Comparison of ENCODE assay signal across 18 cellular contexts in the genomic region with DNA sequence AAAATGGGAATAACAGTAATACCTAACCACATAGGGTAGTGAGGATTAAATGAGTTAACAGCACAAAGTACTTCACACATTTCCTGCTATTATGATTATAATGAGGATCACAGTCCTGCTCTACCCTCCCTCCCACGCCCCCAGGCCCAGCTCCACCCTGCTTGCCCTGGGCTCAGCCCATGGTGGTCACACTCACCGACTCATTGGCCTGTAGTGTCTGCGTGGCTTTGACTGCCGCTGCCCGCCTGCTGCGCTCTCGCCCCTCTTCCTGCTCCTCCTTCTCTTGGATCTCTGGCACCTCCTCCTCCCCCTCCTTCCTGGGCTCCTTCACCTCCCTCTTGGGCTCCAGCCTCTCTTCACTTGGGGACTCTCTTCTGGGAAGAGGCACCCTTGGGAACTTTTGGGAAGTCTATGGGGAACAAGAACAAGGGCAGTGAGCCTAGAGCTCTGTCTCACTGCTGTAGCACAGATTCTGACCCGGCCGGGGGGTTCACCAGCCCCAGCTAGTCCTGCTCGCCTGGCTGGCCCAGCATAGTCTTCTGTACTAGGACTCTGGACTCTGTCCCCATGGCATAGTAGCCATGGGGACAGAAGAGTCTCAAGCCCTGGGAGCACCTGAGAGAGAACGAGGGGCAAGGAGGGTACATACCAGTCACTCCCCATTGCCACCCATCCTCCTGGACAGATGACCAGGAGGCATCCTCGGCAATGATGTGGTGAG. TPM values are rescaled to one million over a fixed set of nuclear protein-coding genes. Genes with fewer than 3 reads are reported as not detected.
DNase-seq lines count a peak whose midpoint lies in the region; ATAC-seq and TF ChIP-seq lines count a peak whose summit lies in the region.
"Had no signal": no experiment of that assay in that cellular context is flagged by ENCODE, and none has a peak within 500 bp of the region (broad histone marks: within the 10 kb centered on the region; RNA-seq: fewer than 3 reads in every experiment).

No MANE protein-coding gene starts in this region.

- H3K4me1 Mint-ChIP-seq in T-helper 2 cell treated with Interferon-gamma antibody and Interleukin-4, amounts not matched to agents 5 μg/mL and 100 μg/mL, for 36 hours (ENCODE audit: low read depth) = peaks cover 9% of the 10 kb centered on the region
- H3K4me1 Mint-ChIP-seq in WTC11 (peaks cover 57% of the 10 kb centered on the region), glutamatergic neuron (ENCODE audit: low read depth, unreplicated experiment) (peaks cover 33% of the 10 kb centered on the region)
- peaks cover 21% of the 10 kb centered on the region for H3K4me1 Mint-ChIP-seq in stimulated activated memory B cell treated with anti-CD40 and anti-IgM and Interleukin-4, amounts not matched to agents 10 μg/mL and 1 μg/mL and 100 μg/mL, for 72 hours

- no peak for TF ChIP-seq CTCF in WTC11 (IDR thresholded peaks at IDR 0.05)
- no peak for TF ChIP-seq CTCF in glutamatergic neuron (IDR thresholded peaks at IDR 0.05; ENCODE audit: partially characterized antibody, unreplicated experiment)

- peak; percentile 86 for ATAC-seq in WTC11
- ATAC-seq in stimulated activated memory B cell treated with anti-CD40 and anti-IgM and Interleukin-4, amounts not matched to agents 10 μg/mL and 1 μg/mL and 100 μg/mL, for 72 hours = no peak

- no peak for DNase-seq in T-helper 2 cell treated with Interferon-gamma antibody and Interleukin-4, amounts not matched to agents 5 μg/mL and 100 μg/mL, for 36 hours (ENCODE audit: low spot score)
- no peak for DNase-seq in T-helper 2 cell
- DNase-seq in WTC11 (ENCODE audit: low spot score) = peak; percentile 65
- peak; percentile 50 for DNase-seq in islet precursor cell
- no peak for DNase-seq in NCI-H146 treated with DMSO at 0.1 percent for 48 hours (lab: John Stamatoyannopoulos, UW; ENCODE audit: unreplicated experiment)
- DNase-seq in caudate nucleus (lab: John Stamatoyannopoulos, UW) = no peak
- DNase-seq in glutamatergic neuron = no peak
- DNase-seq: activated CD4-positive, alpha-beta T cell treated with anti-CD3 and anti-CD28 coated beads, Interleukin-2, amount 10 ng/mL, durations not matched to agents 24 days and 14 days; activated naive CD8-positive, alpha-beta T cell treated with anti-CD3 and anti-CD28 coated beads, Interleukin-2, amount 10 ng/mL, durations not matched to agents 7 days and 5 days; Calu3; esophagus squamous epithelium; NCI-H510A; Peyer's patch; stimulated activated CD4-positive, alpha-beta T cell treated with anti-CD3 and anti-CD28 coated beads, Interleukin-4, amount 100 ng/mL, for 4 hours; substantia nigra had no signal

- no peak overlapping the region for H3K4me3 Mint-ChIP-seq in T-helper 2 cell treated with Interferon-gamma antibody and Interleukin-4, amounts not matched to agents 5 μg/mL and 100 μg/mL, for 36 hours
- H3K4me3 Mint-ChIP-seq in WTC11 (peak overlapping the region; percentile 19; the same call in 1 of the 2 replicates), glutamatergic neuron (ENCODE audit: unreplicated experiment) (no peak overlapping the region)
- H3K4me3 Mint-ChIP-seq in stimulated activated memory B cell treated with anti-CD40 and anti-IgM and Interleukin-4, amounts not matched to agents 10 μg/mL and 1 μg/mL and 100 μg/mL, for 72 hours = no peak overlapping the region
- H3K4me3 Mint-ChIP-seq: activated CD4-positive, alpha-beta T cell treated with anti-CD3 and anti-CD28 coated beads, Interleukin-2, amount 10 ng/mL, durations not matched to agents 24 days and 14 days; activated naive CD8-positive, alpha-beta T cell treated with anti-CD3 and anti-CD28 coated beads, Interleukin-2, amount 10 ng/mL, durations not matched to agents 7 days and 5 days; mesothelial cell of epicardium had no signal

- peak overlapping the region; percentile 70 for H3K27ac Mint-ChIP-seq in T-helper 2 cell treated with Interferon-gamma antibody and Interleukin-4, amounts not matched to agents 5 μg/mL and 100 μg/mL, for 36 hours
- H3K27ac Mint-ChIP-seq in WTC11 (peak overlapping the region; percentile 74; the same call in 1 of the 2 replicates), glutamatergic neuron (ENCODE audit: unreplicated experiment) (no peak overlapping the region)
- peak overlapping the region; percentile 66 for H3K27ac Mint-ChIP-seq in stimulated activated memory B cell treated with anti-CD40 and anti-IgM and Interleukin-4, amounts not matched to agents 10 μg/mL and 1 μg/mL and 100 μg/mL, for 72 hours
- H3K27ac Mint-ChIP-seq: activated naive CD8-positive, alpha-beta T cell treated with anti-CD3 and anti-CD28 coated beads, Interleukin-2, amount 10 ng/mL, durations not matched to agents 7 days and 5 days; mesothelial cell of epicardium had no signal

- H3K36me3 Mint-ChIP-seq in T-helper 2 cell treated with Interferon-gamma antibody and Interleukin-4, amounts not matched to agents 5 μg/mL and 100 μg/mL, for 36 hours (ENCODE audit: low read depth) = peaks cover 68% of the 10 kb centered on the region
- peaks cover 10% of the 10 kb centered on the region for H3K36me3 Mint-ChIP-seq in WTC11
- peaks cover 72% of the 10 kb centered on the region for H3K36me3 Mint-ChIP-seq in stimulated activated memory B cell treated with anti-CD40 and anti-IgM and Interleukin-4, amounts not matched to agents 10 μg/mL and 1 μg/mL and 100 μg/mL, for 72 hours
- H3K36me3 Mint-ChIP-seq in glutamatergic neuron (ENCODE audit: unreplicated experiment) = no peaks in the 10 kb centered on the region

- H3K27ac ChIP-seq in caudate nucleus (ENCODE audit: low read depth, low read length) = no peak overlapping the region
- H3K27ac ChIP-seq: prostate gland had no signal

- no peaks in the 10 kb centered on the region for H3K27me3 Mint-ChIP-seq in T-helper 2 cell treated with Interferon-gamma antibody and Interleukin-4, amounts not matched to agents 5 μg/mL and 100 μg/mL, for 36 hours (ENCODE audit: low read depth)
- 0 out of 2 replicates have a peak, but pooled peaks cover 3% of the 10 kb centered on the region for H3K27me3 Mint-ChIP-seq in WTC11 (ENCODE audit: low read depth)
- H3K27me3 Mint-ChIP-seq in stimulated activated memory B cell treated with anti-CD40 and anti-IgM and Interleukin-4, amounts not matched to agents 10 μg/mL and 1 μg/mL and 100 μg/mL, for 72 hours = no peaks in the 10 kb centered on the region
- H3K27me3 Mint-ChIP-seq in glutamatergic neuron (ENCODE audit: unreplicated experiment) = peaks cover 7% of the 10 kb centered on the region
- H3K27me3 Mint-ChIP-seq: activated CD4-positive, alpha-beta T cell treated with anti-CD3 and anti-CD28 coated beads, Interleukin-2, amount 10 ng/mL, durations not matched to agents 24 days and 14 days; activated naive CD8-positive, alpha-beta T cell treated with anti-CD3 and anti-CD28 coated beads, Interleukin-2, amount 10 ng/mL, durations not matched to agents 7 days and 5 days had no signal

- no peaks in the 10 kb centered on the region for H3K9me3 Mint-ChIP-seq in T-helper 2 cell treated with Interferon-gamma antibody and Interleukin-4, amounts not matched to agents 5 μg/mL and 100 μg/mL, for 36 hours
- H3K9me3 Mint-ChIP-seq in WTC11 (no peaks in the 10 kb centered on the region), glutamatergic neuron (ENCODE audit: unreplicated experiment) (peaks cover 2% of the 10 kb centered on the region)
- H3K9me3 Mint-ChIP-seq in stimulated activated memory B cell treated with anti-CD40 and anti-IgM and Interleukin-4, amounts not matched to agents 10 μg/mL and 1 μg/mL and 100 μg/mL, for 72 hours = no peaks in the 10 kb centered on the region
- H3K9me3 Mint-ChIP-seq: activated CD4-positive, alpha-beta T cell treated with anti-CD3 and anti-CD28 coated beads, Interleukin-2, amount 10 ng/mL, durations not matched to agents 24 days and 14 days; activated naive CD8-positive, alpha-beta T cell treated with anti-CD3 and anti-CD28 coated beads, Interleukin-2, amount 10 ng/mL, durations not matched to agents 7 days and 5 days; mesothelial cell of epicardium had no signal

- POLR2A ChIA-PET in WTC11 (lab: Charles Lee) = interaction anchor here (1.2 kb wide), 1 partner anchor 165 kb away, joined by 3 read pairs; the partner anchor contains the start of gene ZNF410

- CTCF ChIA-PET in WTC11 (lab: Charles Lee) = interaction anchor here (0.6 to 4.8 kb wide), 6 partner anchors 8 to 165 kb away, joined by 3 to 21 read pairs (median 3); partner anchors contain the start of gene ZNF410

TF ChIP-seq in WTC11, 78 proteins besides CTCF, POLR2A, EP300 and RAD21 (continues in another document):
- TF ChIP-seq ZNF263 (CRISPR knock-in tag; IDR thresholded peaks at IDR 0.05; ENCODE audit: low read depth) = no peak
- TF ChIP-seq, protein P1, sequence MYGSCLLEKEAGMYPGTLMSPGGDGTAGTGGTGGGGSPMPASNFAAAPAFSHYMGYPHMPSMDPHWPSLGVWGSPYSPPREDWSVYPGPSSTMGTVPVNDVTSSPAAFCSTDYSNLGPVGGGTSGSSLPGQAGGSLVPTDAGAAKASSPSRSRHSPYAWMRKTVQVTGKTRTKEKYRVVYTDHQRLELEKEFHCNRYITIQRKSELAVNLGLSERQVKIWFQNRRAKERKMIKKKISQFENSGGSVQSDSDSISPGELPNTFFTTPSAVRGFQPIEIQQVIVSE (CRISPR knock-in tag; IDR thresholded peaks at IDR 0.05; ENCODE audit: borderline replicate concordance) = no peak
- TF ChIP-seq, protein P2, sequence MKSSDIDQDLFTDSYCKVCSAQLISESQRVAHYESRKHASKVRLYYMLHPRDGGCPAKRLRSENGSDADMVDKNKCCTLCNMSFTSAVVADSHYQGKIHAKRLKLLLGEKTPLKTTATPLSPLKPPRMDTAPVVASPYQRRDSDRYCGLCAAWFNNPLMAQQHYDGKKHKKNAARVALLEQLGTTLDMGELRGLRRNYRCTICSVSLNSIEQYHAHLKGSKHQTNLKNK (CRISPR knock-in tag; IDR thresholded peaks at IDR 0.05) = no peak
- TF ChIP-seq NFE2L1 (CRISPR knock-in tag; IDR thresholded peaks at IDR 0.05) = no peak
- no peak for TF ChIP-seq RORB (CRISPR knock-in tag; IDR thresholded peaks at IDR 0.05)
- no peak for TF ChIP-seq JUN (CRISPR knock-in tag; IDR thresholded peaks at IDR 0.05)
- TF ChIP-seq, protein P3, sequence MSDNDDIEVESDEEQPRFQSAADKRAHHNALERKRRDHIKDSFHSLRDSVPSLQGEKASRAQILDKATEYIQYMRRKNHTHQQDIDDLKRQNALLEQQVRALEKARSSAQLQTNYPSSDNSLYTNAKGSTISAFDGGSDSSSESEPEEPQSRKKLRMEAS (CRISPR knock-in tag; IDR thresholded peaks at IDR 0.05) = no peak
- TF ChIP-seq NFYB (CRISPR knock-in tag; conservative IDR thresholded peaks at IDR 0.05; ENCODE audit: low read depth) = no peak
- TF ChIP-seq SP1 (CRISPR knock-in tag; conservative IDR thresholded peaks at IDR 0.05) = no peak
- TF ChIP-seq, protein P4, sequence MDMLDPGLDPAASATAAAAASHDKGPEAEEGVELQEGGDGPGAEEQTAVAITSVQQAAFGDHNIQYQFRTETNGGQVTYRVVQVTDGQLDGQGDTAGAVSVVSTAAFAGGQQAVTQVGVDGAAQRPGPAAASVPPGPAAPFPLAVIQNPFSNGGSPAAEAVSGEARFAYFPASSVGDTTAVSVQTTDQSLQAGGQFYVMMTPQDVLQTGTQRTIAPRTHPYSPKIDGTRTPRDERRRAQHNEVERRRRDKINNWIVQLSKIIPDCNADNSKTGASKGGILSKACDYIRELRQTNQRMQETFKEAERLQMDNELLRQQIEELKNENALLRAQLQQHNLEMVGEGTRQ (CRISPR knock-in tag; IDR thresholded peaks at IDR 0.05) = no peak

RNA-seq across cellular contexts. Expression of gene PNMA1, which starts 7.1 kb away (rescaled TPM):
- total RNA-seq in WTC11 (2021) (46.0 to 50.2 TPM (median 49.6 TPM) in 3 replicates), glutamatergic neuron (ENCODE audit: unreplicated experiment) (145 TPM)

Comparison
In these comparisons a context has a peak if more than half of its experiments do, and no peak if none do; other contexts are left out.
1. DNase-seq: peak in WTC11 (single experiment) and islet precursor cell (single experiment); none in T-helper 2 cell treated with Interferon-gamma antibody and Interleukin-4, amounts not matched to agents 5 μg/mL and 100 μg/mL, for 36 hours (single experiment), T-helper 2 cell (0 of 5), NCI-H146 treated with DMSO at 0.1 percent for 48 hours (single experiment), caudate nucleus (0 of 61) and glutamatergic neuron (single experiment).